Comparison of ENCODE assay signal across 22 cellular contexts in the genomic region with DNA sequence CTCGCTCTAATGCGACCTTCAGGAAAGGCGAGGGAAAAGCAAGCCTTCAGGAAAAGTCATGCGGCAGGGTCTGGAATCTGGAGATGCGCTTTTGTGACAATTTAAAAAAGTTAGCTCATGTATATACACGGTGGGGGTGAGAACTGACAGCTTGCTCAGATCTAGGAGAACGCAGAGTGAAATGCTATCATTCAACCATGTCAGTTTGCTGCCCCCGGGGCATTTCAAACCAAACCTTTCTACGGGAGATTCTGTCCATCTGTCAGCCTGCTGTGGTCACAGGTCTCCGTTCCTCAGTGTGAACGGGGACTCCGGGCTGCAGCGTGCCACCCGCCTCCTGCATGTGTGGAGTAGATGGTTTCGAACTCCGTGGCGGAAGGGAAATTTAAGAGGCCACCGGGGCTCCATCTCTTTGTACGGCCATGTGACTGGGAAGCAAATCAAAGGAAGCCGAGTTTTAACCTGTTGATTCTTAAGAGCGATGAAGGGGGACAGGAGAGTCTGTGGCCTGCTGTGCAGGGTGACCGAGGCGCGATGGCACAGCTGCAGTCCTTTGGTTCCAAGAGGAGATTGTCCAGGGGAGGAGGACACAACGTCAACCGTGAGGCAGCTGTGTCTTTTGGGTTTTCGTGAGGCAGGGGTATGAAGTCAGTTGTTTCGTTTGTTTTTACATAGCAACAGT. TPM values are rescaled to one million over a fixed set of nuclear protein-coding genes. Genes with fewer than 3 reads are reported as not detected.
A peak's percentile ranks its signal among the peaks of the same experiment; 100 is the strongest.
DNase-seq lines count a peak whose midpoint lies in the region; ATAC-seq and TF ChIP-seq lines count a peak whose summit lies in the region.
"Had no signal": no experiment of that assay in that cellular context is flagged by ENCODE, and none has a peak within 500 bp of the region (broad histone marks: within the 10 kb centered on the region; RNA-seq: fewer than 3 reads in every experiment).

No MANE protein-coding gene starts in this region.

- H3K9me3 Mint-ChIP-seq in activated naive CD4-positive, alpha-beta T cell treated with anti-CD3 and anti-CD28 coated beads for 36 hours, result no peaks in the 10 kb centered on the region
- H3K9me3 Mint-ChIP-seq in activated naive CD4-positive, alpha-beta T cell treated with anti-CD3 and anti-CD28 coated beads, Interleukin-2, amount 50 U/mL, for 72 hours, result no peaks in the 10 kb centered on the region
- H3K9me3 Mint-ChIP-seq in type B pancreatic cell, result no peaks in the 10 kb centered on the region

- peaks cover 64% of the 10 kb centered on the region for H3K36me3 Mint-ChIP-seq in activated naive CD4-positive, alpha-beta T cell treated with anti-CD3 and anti-CD28 coated beads for 36 hours (ENCODE audit: low read depth)
- H3K36me3 Mint-ChIP-seq in activated naive CD4-positive, alpha-beta T cell treated with anti-CD3 and anti-CD28 coated beads, Interleukin-2, amount 50 U/mL, for 72 hours, result peaks cover 39 to 57% of the 10 kb centered on the region in 2 donors
- H3K36me3 Mint-ChIP-seq in type B pancreatic cell, result peaks cover 47% of the 10 kb centered on the region

- DNase-seq in activated naive CD4-positive, alpha-beta T cell treated with anti-CD3 and anti-CD28 coated beads for 36 hours, result no peak
- no peak for DNase-seq in activated naive CD4-positive, alpha-beta T cell treated with Interleukin-2 at 50 U/mL for 16 hours
- DNase-seq in activated naive CD4-positive, alpha-beta T cell treated with anti-CD3 and anti-CD28 coated beads, Interleukin-2, amount 50 U/mL, for 72 hours (ENCODE audit: low spot score in 2 of 2), result no peak
- DNase-seq in stimulated activated CD8-positive, alpha-beta memory T cell treated with anti-CD3 and anti-CD28 coated beads, Interleukin-4, amount 100 ng/mL, for 48 hours, result peak; percentile 17
- DNase-seq in type B pancreatic cell (ENCODE audit: extremely low spot score, unreplicated experiment) (no peak), NCI-H774 (lab: John Stamatoyannopoulos, UW) (no peak), NCI-H510A treated with DMSO at 0.1 percent for 48 hours (lab: John Stamatoyannopoulos, UW) (no peak)
- DNase-seq: activated effector memory CD4-positive, alpha-beta T cell treated with anti-CD3 and anti-CD28 coated beads, Interleukin-2, amount 50 U/mL, for 16 hours; central memory CD4-positive, alpha-beta T cell; DMS153; GDM1; KBM-7; NCI-H82; pancreas; right cardiac atrium; stimulated activated CD4-positive, alpha-beta T cell treated with anti-CD3 and anti-CD28 coated beads, Interleukin-15, amount 100 ng/mL, for 24 hours had no signal

- H3K36me3 ChIP-seq in HEK293 (ENCODE audit: control insufficient read depth in 2 of 2, insufficient read depth in 1 of 2, low read length in 2 of 2), result peaks cover 16 to 85% of the 10 kb centered on the region in 2 experiments

- H3K4me3 Mint-ChIP-seq in activated naive CD4-positive, alpha-beta T cell treated with anti-CD3 and anti-CD28 coated beads for 36 hours, result no peak overlapping the region
- no peak overlapping the region for H3K4me3 Mint-ChIP-seq in type B pancreatic cell

- TF ChIP-seq CTCF in HEK293 (tag by site-specific recombination; IDR thresholded peaks at IDR 0.05), result no peak
- TF ChIP-seq CTCF in type B pancreatic cell (conservative IDR thresholded peaks at IDR 0.05), result no peak

- intact Hi-C loops in activated naive CD4-positive, alpha-beta T cell treated with anti-CD3 and anti-CD28 coated beads for 36 hours (cut with micrococcal nuclease), result no loop called here

- H3K27ac Mint-ChIP-seq in activated naive CD4-positive, alpha-beta T cell treated with anti-CD3 and anti-CD28 coated beads for 36 hours, result peak overlapping the region; percentile 60
- peak overlapping the region; percentile 49 to 88 for H3K27ac Mint-ChIP-seq in activated naive CD4-positive, alpha-beta T cell treated with anti-CD3 and anti-CD28 coated beads, Interleukin-2, amount 50 U/mL, for 72 hours
- H3K27ac Mint-ChIP-seq in type B pancreatic cell, result no peak overlapping the region

- H3K4me1 ChIP-seq in HEK293 (ENCODE audit: control insufficient read depth, insufficient read depth, low read length), result no peaks in the 10 kb centered on the region
- H3K4me1 ChIP-seq: pancreas had no signal

- H3K4me1 Mint-ChIP-seq in activated naive CD4-positive, alpha-beta T cell treated with anti-CD3 and anti-CD28 coated beads for 36 hours (ENCODE audit: low read depth), result peaks cover 38% of the 10 kb centered on the region
- H3K4me1 Mint-ChIP-seq in type B pancreatic cell (ENCODE audit: unreplicated experiment), result no peaks in the 10 kb centered on the region

- no peaks in the 10 kb centered on the region for H3K27me3 Mint-ChIP-seq in activated naive CD4-positive, alpha-beta T cell treated with anti-CD3 and anti-CD28 coated beads for 36 hours (ENCODE audit: low read depth)
- H3K27me3 Mint-ChIP-seq in type B pancreatic cell, result no peaks in the 10 kb centered on the region

- CTCF ChIA-PET in activated naive CD4-positive, alpha-beta T cell treated with anti-CD3 and anti-CD28 coated beads for 36 hours (lab: Charles Lee), result no interaction called here
- CTCF ChIA-PET in HEK293 (lab: Yijun Ruan, JAX), result interaction anchor here (0.6 kb wide), 1 partner anchor 1331 kb away, joined by 3 read pairs; no protein-coding TSS in a partner anchor

- no peak overlapping the region for H3K27ac ChIP-seq in HEK293 (ENCODE audit: extremely low read depth, low read depth, low read length)
- H3K27ac ChIP-seq: ascending aorta, C4-2B, pancreas, thoracic aorta had no signal

- POLR2A ChIA-PET in HEK293 (lab: Yijun Ruan, JAX), result no interaction called here

- H3K9me3 ChIP-seq in HEK293 (ENCODE audit: control insufficient read depth, insufficient read depth, low read depth, low read length), result no peaks in the 10 kb centered on the region
- H3K9me3 ChIP-seq: ascending aorta, pancreas, thoracic aorta had no signal

- no peak for ATAC-seq in activated naive CD4-positive, alpha-beta T cell treated with anti-CD3 and anti-CD28 coated beads, Interleukin-2, amount 50 U/mL, for 72 hours
- ATAC-seq: esophagus mucosa, pancreas had no signal

- H3K4me3 ChIP-seq in HEK293 (ENCODE audit: low read depth, low read length), result no peak overlapping the region
- H3K4me3 ChIP-seq: ascending aorta, lung, pancreas, thoracic aorta had no signal

TF ChIP-seq in HEK293, 187 proteins besides CTCF, POLR2A, EP300 and RAD21:
- TF ChIP-seq SCRT2 (tag by site-specific recombination; IDR thresholded peaks at IDR 0.05) (peak; percentile 78), SCRT1 (tag by site-specific recombination; IDR thresholded peaks at IDR 0.05; ENCODE audit: borderline replicate concordance) (0 out of 2 replicates have a peak, but pooled peaks have one; percentile 64), KLF16 (tag by site-specific recombination; IDR thresholded peaks at IDR 0.05) (no peak)

RNA-seq across cellular contexts. Expression of gene OTULIN, which starts 45.9 kb away (rescaled TPM):
- total RNA-seq in activated naive CD4-positive, alpha-beta T cell treated with anti-CD3 and anti-CD28 coated beads for 36 hours, result 10 to 100 TPM; 46.4 to 48.0 TPM
- 10 to 100 TPM; 59.4 to 60.2 TPM for total RNA-seq in activated naive CD4-positive, alpha-beta T cell treated with anti-CD3 and anti-CD28 coated beads, Interleukin-2, amount 50 U/mL, for 72 hours
- 24.4 and 31.1 TPM in 2 replicates for total RNA-seq in type B pancreatic cell (ENCODE audit: low replicate concordance)
